In the genomic region with DNA sequence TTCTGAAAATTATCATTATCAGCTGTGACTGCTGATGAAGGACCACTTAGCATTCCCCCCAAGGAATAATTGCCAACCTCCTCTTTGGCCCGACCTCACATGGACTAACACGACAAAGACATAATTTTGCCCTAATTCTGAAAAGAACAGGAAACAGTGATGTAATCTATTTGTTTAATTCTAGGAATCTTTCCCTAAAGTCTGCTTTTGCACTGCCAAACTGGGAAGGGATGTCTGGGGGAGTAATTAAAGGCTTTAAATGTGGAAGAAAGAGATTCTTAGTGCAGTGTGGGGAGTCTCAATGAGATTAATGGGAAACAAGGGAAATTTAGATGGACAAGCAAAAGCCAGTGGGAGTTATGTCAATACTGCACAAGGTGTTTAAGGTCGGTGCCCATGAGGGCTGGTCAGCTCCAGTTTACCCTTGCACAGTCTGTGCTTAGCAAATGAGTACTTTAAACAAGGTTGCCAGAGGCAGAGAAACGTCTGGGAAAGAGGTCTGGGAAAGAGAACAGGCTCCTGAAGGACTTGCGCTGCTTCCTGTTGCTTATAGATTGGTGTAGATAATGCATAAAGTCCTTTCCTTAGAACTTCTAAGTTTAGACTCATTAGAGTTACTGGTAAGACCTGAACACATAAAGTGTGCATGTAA, we compare ENCODE assay signal across 17 cellular contexts.
"Had no signal": no experiment of that assay in that cellular context is flagged by ENCODE, and none has a peak within 500 bp of the region (broad histone marks: within the 10 kb centered on the region; RNA-seq: fewer than 3 reads in every experiment).

No MANE protein-coding gene starts in this region.

- FAIRE-seq: astrocyte, bronchial epithelial cell, islet of Langerhans, urothelium cell line had no signal

- H3K9me3 Mint-ChIP-seq: activated CD4-positive, alpha-beta memory T cell treated with anti-CD3 and anti-CD28 coated beads for 36 hours; activated naive CD4-positive, alpha-beta T cell treated with anti-CD3 and anti-CD28 coated beads, Interleukin-2, amount 10 ng/mL, durations not matched to agents 7 days and 5 days; activated T-cell treated with anti-CD3 and anti-CD28 coated beads, Interleukin-2, amount 50 U/mL, for 24 hours; memory B cell; natural killer cell treated with Interleukin-12 subunit alpha and Interleukin-12 subunit beta and Interleukin-15 and Interleukin-18, amount 100 ng/mL, for 72 hours; stimulated activated effector memory CD8-positive, alpha-beta T cell treated with anti-CD3 and anti-CD28 coated beads, Interleukin-12 subunit alpha, Interleukin-12 subunit beta, amount 100 ng/mL, for 72 hours had no signal

- H3K36me3 ChIP-seq: gastroesophageal sphincter, left lung, thyroid gland had no signal

- H3K27me3 Mint-ChIP-seq: activated naive CD4-positive, alpha-beta T cell treated with anti-CD3 and anti-CD28 coated beads, Interleukin-2, amount 10 ng/mL, durations not matched to agents 7 days and 5 days had no signal

- H3K4me3 Mint-ChIP-seq: activated CD4-positive, alpha-beta memory T cell treated with anti-CD3 and anti-CD28 coated beads for 36 hours; activated CD8-positive, alpha-beta memory T cell treated with anti-CD3 and anti-CD28 coated beads, Interleukin-2, amount 10 ng/mL, durations not matched to agents 7 days and 5 days; activated naive CD4-positive, alpha-beta T cell treated with anti-CD3 and anti-CD28 coated beads, Interleukin-2, amount 10 ng/mL, durations not matched to agents 7 days and 5 days; activated T-cell treated with anti-CD3 and anti-CD28 coated beads, Interleukin-2, amount 50 U/mL, for 24 hours; effector memory CD8-positive, alpha-beta T cell; memory B cell; natural killer cell treated with Interleukin-12 subunit alpha and Interleukin-12 subunit beta and Interleukin-15 and Interleukin-18, amount 100 ng/mL, for 72 hours; stimulated activated effector memory CD8-positive, alpha-beta T cell treated with anti-CD3 and anti-CD28 coated beads, Interleukin-12 subunit alpha, Interleukin-12 subunit beta, amount 100 ng/mL, for 72 hours had no signal

- ATAC-seq: activated CD8-positive, alpha-beta memory T cell treated with anti-CD3 and anti-CD28 coated beads, Interleukin-2, amount 10 ng/mL, durations not matched to agents 7 days and 5 days; effector memory CD8-positive, alpha-beta T cell; gastroesophageal sphincter; left lung; natural killer cell treated with Interleukin-12 subunit alpha and Interleukin-12 subunit beta and Interleukin-15 and Interleukin-18, amount 100 ng/mL, for 72 hours; stimulated activated effector memory CD8-positive, alpha-beta T cell treated with anti-CD3 and anti-CD28 coated beads, Interleukin-12 subunit alpha, Interleukin-12 subunit beta, amount 100 ng/mL, for 72 hours had no signal

- H3K4me1 Mint-ChIP-seq: activated CD8-positive, alpha-beta memory T cell treated with anti-CD3 and anti-CD28 coated beads, Interleukin-2, amount 10 ng/mL, durations not matched to agents 7 days and 5 days; activated naive CD4-positive, alpha-beta T cell treated with anti-CD3 and anti-CD28 coated beads, Interleukin-2, amount 10 ng/mL, durations not matched to agents 7 days and 5 days; stimulated activated effector memory CD8-positive, alpha-beta T cell treated with anti-CD3 and anti-CD28 coated beads, Interleukin-12 subunit alpha, Interleukin-12 subunit beta, amount 100 ng/mL, for 72 hours had no signal

- H3K27ac ChIP-seq: epithelial cell of prostate, gastroesophageal sphincter, left lung, thyroid gland had no signal

- H3K36me3 Mint-ChIP-seq: activated CD4-positive, alpha-beta memory T cell treated with anti-CD3 and anti-CD28 coated beads for 36 hours; activated CD8-positive, alpha-beta memory T cell treated with anti-CD3 and anti-CD28 coated beads, Interleukin-2, amount 10 ng/mL, durations not matched to agents 7 days and 5 days; activated naive CD4-positive, alpha-beta T cell treated with anti-CD3 and anti-CD28 coated beads, Interleukin-2, amount 10 ng/mL, durations not matched to agents 7 days and 5 days; memory B cell; natural killer cell treated with Interleukin-12 subunit alpha and Interleukin-12 subunit beta and Interleukin-15 and Interleukin-18, amount 100 ng/mL, for 72 hours; stimulated activated effector memory CD8-positive, alpha-beta T cell treated with anti-CD3 and anti-CD28 coated beads, Interleukin-12 subunit alpha, Interleukin-12 subunit beta, amount 100 ng/mL, for 72 hours had no signal

- DNase-seq: activated CD4-positive, alpha-beta memory T cell treated with anti-CD3 and anti-CD28 coated beads for 36 hours; activated CD8-positive, alpha-beta memory T cell treated with anti-CD3 and anti-CD28 coated beads, Interleukin-2, amount 10 ng/mL, durations not matched to agents 7 days and 5 days; activated naive CD4-positive, alpha-beta T cell treated with anti-CD3 and anti-CD28 coated beads, Interleukin-2, amount 10 ng/mL, durations not matched to agents 7 days and 5 days; activated T-cell treated with anti-CD3 and anti-CD28 coated beads, Interleukin-2, amount 50 U/mL, for 24 hours; dermis blood vessel endothelial cell; effector memory CD8-positive, alpha-beta T cell; left lung; thyroid gland had no signal

- H3K27me3 ChIP-seq: gastroesophageal sphincter, left lung, thyroid gland had no signal

- H3K4me3 ChIP-seq: gastroesophageal sphincter, left lung, thyroid gland had no signal

- H3K4me1 ChIP-seq: gastroesophageal sphincter, left lung, thyroid gland had no signal

- H3K27ac Mint-ChIP-seq: activated CD4-positive, alpha-beta memory T cell treated with anti-CD3 and anti-CD28 coated beads for 36 hours; activated CD8-positive, alpha-beta memory T cell treated with anti-CD3 and anti-CD28 coated beads, Interleukin-2, amount 10 ng/mL, durations not matched to agents 7 days and 5 days; activated naive CD4-positive, alpha-beta T cell treated with anti-CD3 and anti-CD28 coated beads, Interleukin-2, amount 10 ng/mL, durations not matched to agents 7 days and 5 days; activated T-cell treated with anti-CD3 and anti-CD28 coated beads, Interleukin-2, amount 50 U/mL, for 24 hours; effector memory CD8-positive, alpha-beta T cell; memory B cell; natural killer cell treated with Interleukin-12 subunit alpha and Interleukin-12 subunit beta and Interleukin-15 and Interleukin-18, amount 100 ng/mL, for 72 hours; stimulated activated effector memory CD8-positive, alpha-beta T cell treated with anti-CD3 and anti-CD28 coated beads, Interleukin-12 subunit alpha, Interleukin-12 subunit beta, amount 100 ng/mL, for 72 hours had no signal

- H3K9me3 ChIP-seq: gastroesophageal sphincter, left lung, thyroid gland had no signal
